ENCODE assay signal across 13 cellular contexts in the genomic region with DNA sequence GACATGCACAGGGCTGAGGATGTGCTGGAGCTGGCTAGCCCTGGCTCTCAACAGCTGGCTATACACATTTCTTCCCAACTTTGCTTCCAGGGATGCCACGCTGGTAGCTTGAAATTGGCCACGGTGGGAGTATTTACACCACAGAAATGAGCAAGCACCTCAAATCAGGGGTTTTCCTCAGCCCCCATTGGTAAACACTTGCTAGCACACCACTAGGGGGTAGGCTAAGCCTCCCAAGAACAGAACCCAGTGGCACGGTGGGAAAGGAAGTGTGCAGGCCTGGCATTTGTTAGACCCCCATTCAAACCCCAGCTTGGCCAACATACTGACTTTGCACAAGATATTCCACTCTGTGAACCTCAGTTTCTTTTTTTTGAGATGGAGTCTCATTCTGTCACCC. TPM values are rescaled to one million over a fixed set of nuclear protein-coding genes. Genes with fewer than 3 reads are reported as not detected.
DNase-seq lines count a peak whose midpoint lies in the region; FAIRE-seq and TF ChIP-seq lines count a peak whose summit lies in the region.
"Had no signal": no experiment of that assay in that cellular context is flagged by ENCODE, and none has a peak within 500 bp of the region (broad histone marks: within the 10 kb centered on the region; RNA-seq: fewer than 3 reads in every experiment).

No MANE protein-coding gene starts in this region.

- no peaks in the 10 kb centered on the region for H4K20me1 ChIP-seq in PC-9 (ENCODE audit: insufficient read depth)

- peaks cover 18% of the 10 kb centered on the region for H3F3A ChIP-seq in PC-9 (ENCODE audit: insufficient read depth, low read depth)

- no peak overlapping the region for H3K4me3 ChIP-seq in AG09309 (ENCODE audit: control insufficient read depth, low read depth, low read length)
- no peak overlapping the region for H3K4me3 ChIP-seq in PC-9
- no peak overlapping the region for H3K4me3 ChIP-seq in fibroblast of villous mesenchyme (ENCODE audit: low read depth, low read length)
- H3K4me3 ChIP-seq: lung had no signal

- no peaks in the 10 kb centered on the region for H3K36me3 ChIP-seq in PC-9 (ENCODE audit: low read depth)

- no peak overlapping the region for H3K27ac ChIP-seq in PC-9

- no peak for TF ChIP-seq POLR2A in GM12891 (IDR thresholded peaks at IDR 0.05; ENCODE audit: low read depth, low read length)

- no peak overlapping the region for H2AFZ ChIP-seq in PC-9

- FAIRE-seq in GM12891 (lab: Jason Lieb, UNC): peak; percentile 57
- FAIRE-seq: TTC549 had no signal

- intact Hi-C loops in PC-9 (cut with micrococcal nuclease; ENCODE audit: unreplicated experiment): no loop called here

- no peaks in the 10 kb centered on the region for H3K79me2 ChIP-seq in PC-9 (ENCODE audit: low read depth)

- no TSS peak for BruUV-seq in PC-9 (replicated peaks; lab: Mats Ljungman, UMichigan)

- CTCF ChIA-PET in PC-9 (lab: Charles Lee): no interaction called here

- no peak overlapping the region for H3K4me2 ChIP-seq in PC-9

- H3K27me3 ChIP-seq in PC-9 (ENCODE audit: insufficient read depth, low read depth): no peaks in the 10 kb centered on the region

- POLR2A ChIA-PET in PC-9 (lab: Charles Lee; ENCODE audit: unreplicated experiment): no interaction called here

- no peaks in the 10 kb centered on the region for H3K9me3 ChIP-seq in PC-9 (ENCODE audit: insufficient read depth, low read depth)

- DNase-seq in AG09309 (ENCODE audit: low read depth) (no peak), GM12891 (ENCODE audit: insufficient read length, low spot score) (no peak), PC-9 (no peak), fibroblast of villous mesenchyme (ENCODE audit: low read depth) (no peak), ureter (ENCODE audit: low spot score) (no peak), NCI-H1417 treated with DMSO at 0.1 percent for 48 hours (lab: John Stamatoyannopoulos, UW) (no peak), middle frontal gyrus (ENCODE audit: extremely low spot score, low spot score) (no peak)
- no peak for DNase-seq in activated CD4-positive, alpha-beta T cell treated with anti-CD3 and anti-CD28 coated beads for 1 hour
- DNase-seq: CD4-positive, alpha-beta memory T cell; central memory CD4-positive, alpha-beta T cell; NCI-H1048 had no signal

- peak; percentile 37 for TF ChIP-seq CTCF in AG09309 (IDR thresholded peaks at IDR 0.05; ENCODE audit: control insufficient read depth, insufficient read depth, low read depth, low read length, missing control alignments)
- TF ChIP-seq CTCF in PC-9 (conservative IDR thresholded peaks at IDR 0.05): peak; percentile 52
- peak; percentile 39 for TF ChIP-seq CTCF in fibroblast of villous mesenchyme (IDR thresholded peaks at IDR 0.05; ENCODE audit: insufficient read depth, low read depth, low read length)

- H3K4me1 ChIP-seq in PC-9 (replicated peaks; ENCODE audit: insufficient read depth): peaks cover 19% of the 10 kb centered on the region

- no peaks in the 10 kb centered on the region for H3K9me2 ChIP-seq in PC-9 (ENCODE audit: insufficient read depth)

TF ChIP-seq in GM12891, 5 proteins besides CTCF, POLR2A, EP300 and RAD21:
- TF ChIP-seq POLR2AphosphoS5 (IDR thresholded peaks at IDR 0.05; ENCODE audit: low read depth, low read length): no peak
- TF ChIP-seq PAX5 (IDR thresholded peaks at IDR 0.05; ENCODE audit: insufficient read depth, low read length, severe bottlenecking): no peak
- TF ChIP-seq SPI1 (IDR thresholded peaks at IDR 0.05; ENCODE audit: low read depth, low read length): 0 out of 2 replicates have a peak, but pooled peaks have one; percentile 10
TF ChIP-seq in GM12891: peak in this region for 1.

RNA-seq across cellular contexts. Expression of gene DRC3, which starts 12.9 kb away (rescaled TPM):
- polyA plus RNA-seq in GM12891 (2012; ENCODE audit: low read depth, missing spikeins): 0.62 TPM
- 7.2 and 15.2 TPM in 2 replicates for total RNA-seq in PC-9 (2021)
- under 0.01 and 0.97 TPM in 2 replicates for total RNA-seq in fibroblast of villous mesenchyme
- 2.0 TPM for total RNA-seq in ureter

RNA-seq across cellular contexts. Expression of gene TOM1L2, which starts 13.4 kb away (rescaled TPM):
- 7.3 TPM for polyA plus RNA-seq in GM12891 (2012; ENCODE audit: low read depth, missing spikeins)
- total RNA-seq in PC-9 (2021): 68.5 and 71.8 TPM in 2 replicates
- 29.0 and 34.1 TPM in 2 replicates for total RNA-seq in fibroblast of villous mesenchyme
- total RNA-seq in ureter: 119 TPM

RNA-seq across cellular contexts. Expression of gene ATPAF2, which starts 53.4 kb away (rescaled TPM):
- 18.9 TPM for polyA plus RNA-seq in GM12891 (2012; ENCODE audit: low read depth, missing spikeins)
- total RNA-seq in PC-9 (2021): 44.5 and 61.7 TPM in 2 replicates
- 13.0 and 15.5 TPM in 2 replicates for total RNA-seq in fibroblast of villous mesenchyme
- total RNA-seq in ureter: 26.1 TPM

RNA-seq across cellular contexts. Expression of gene GID4, which starts 53.7 kb away (rescaled TPM):
- 2.7 TPM for polyA plus RNA-seq in GM12891 (2012; ENCODE audit: low read depth, missing spikeins)
- 16.9 and 19.0 TPM in 2 replicates for total RNA-seq in PC-9 (2021)
- 6.8 and 7.8 TPM in 2 replicates for total RNA-seq in fibroblast of villous mesenchyme
- total RNA-seq in ureter: 12.4 TPM
